Comparison of ENCODE assay signal across 5 cellular contexts in the genomic region with DNA sequence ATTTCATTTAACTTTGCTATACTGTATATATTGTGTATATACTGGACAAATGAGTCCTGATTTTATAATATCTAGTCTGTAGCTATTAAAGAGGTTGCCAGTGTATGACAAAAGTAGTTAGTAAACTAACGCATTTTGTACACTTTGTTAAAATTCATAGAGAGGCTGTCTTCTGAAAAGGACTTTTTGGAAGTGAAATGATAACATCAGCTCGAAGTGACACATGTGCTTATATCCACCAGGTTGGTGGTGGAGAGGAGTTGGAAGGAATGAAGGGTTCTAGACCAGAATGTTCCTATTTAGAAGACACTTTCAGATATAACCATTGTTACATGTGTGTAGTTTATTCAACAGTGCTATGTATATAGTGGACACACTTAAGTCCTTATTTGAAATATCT. TPM values are rescaled to one million over a fixed set of nuclear protein-coding genes. Genes with fewer than 3 reads are reported as not detected.
"Had no signal": no experiment of that assay in that cellular context is flagged by ENCODE, and none has a peak within 500 bp of the region (broad histone marks: within the 10 kb centered on the region; RNA-seq: fewer than 3 reads in every experiment).

No MANE protein-coding gene starts in this region.

RNA-seq across cellular contexts. Expression of a gene that starts 24.2 kb away (rescaled TPM):
- total RNA-seq: PC-3, Right ventricle myocardium inferior, RPMI7951, SK-MEL-5, T-cell had no signal
